ENCODE assay signal across 13 cellular contexts in genomic region chr3:150783920-150784746, GRCh38. TPM values are rescaled to one million over a fixed set of nuclear protein-coding genes. Genes with fewer than 3 reads are reported as not detected.
DNase-seq lines count a peak whose midpoint lies in the region; ATAC-seq, FAIRE-seq and TF ChIP-seq lines count a peak whose summit lies in the region.
"Had no signal": no experiment of that assay in that cellular context is flagged by ENCODE, and none has a peak within 500 bp of the region (broad histone marks: within the 10 kb centered on the region; RNA-seq: fewer than 3 reads in every experiment).

No MANE protein-coding gene starts in this region.

- H3K4me3 ChIP-seq in GM12878 (no peak overlapping the region), lower leg skin (ENCODE audit: low read depth, poor library complexity, severe bottlenecking) (no peak overlapping the region)
- H3K4me3 ChIP-seq: body of pancreas, PC-9 had no signal

- no peak for FAIRE-seq in GM12878 (lab: Jason Lieb, UNC)
- FAIRE-seq: D721Med had no signal

- TF ChIP-seq EP300 in GM12878 (IDR thresholded peaks at IDR 0.05; ENCODE audit: borderline replicate concordance in 1 of 2, control insufficient read depth in 1 of 2, low read depth in 2 of 2, low read length in 2 of 2): peak; percentile 83 to 84; a peak in 2 of 4 replicates

- no TSS peak for BruUV-seq in GM12878 (replicated peaks; lab: Mats Ljungman, UMichigan)

- TF ChIP-seq POLR2A in GM12878 (IDR thresholded peaks at IDR 0.05; ENCODE audit: low read depth, low read length) (no peak), lower leg skin (IDR thresholded peaks at IDR 0.05) (no peak)

- H3K27ac ChIP-seq in GM12878 (ENCODE audit: control insufficient read depth, insufficient read depth): no peak overlapping the region
- H3K27ac ChIP-seq: body of pancreas, neutrophil, PC-9 had no signal

- in situ Hi-C loops in GM12878 (cut with MboI): no loop called here

- no peak overlapping the region for H3K4me2 ChIP-seq in GM12878 (ENCODE audit: control insufficient read depth, insufficient read depth)
- H3K4me2 ChIP-seq: PC-9 had no signal

- intact Hi-C loops in GM12878 (cut with micrococcal nuclease; ENCODE audit: unreplicated experiment): no loop called here
- intact Hi-C loops in lower leg skin (cut with DNase I; ENCODE audit: low total_unique reads): loop anchor here (10.0 kb wide), 1 partner anchor 81 kb away; no protein-coding TSS in a partner anchor

- H3K9ac ChIP-seq in GM12878 (ENCODE audit: control insufficient read depth, insufficient read depth, low read length): no peak overlapping the region

- RAD21 ChIA-PET in GM12878 (lab: Charles Lee; ENCODE audit: unreplicated experiment): interaction anchor here (0.8 to 1.9 kb wide), 3 partner anchors 20 to 63 kb away, joined by 3 to 9 read pairs (median 3); partner anchors contain the start of gene SIAH2

- SMC1A ChIA-PET in GM12878 (lab: Charles Lee; ENCODE audit: uncharacterized antibody, unreplicated experiment): interaction anchor here (0.8 to 2.0 kb wide), 9 partner anchors 13 to 242 kb away, joined by 3 to 6 read pairs (median 4); no protein-coding TSS in a partner anchor

- CTCF ChIA-PET in GM12878 (lab: Yijun Ruan, JAX): interaction anchor here (0.9 to 4.7 kb wide), 5 partner anchors 19 to 363 kb away, joined by 3 to 40 read pairs (median 4); no protein-coding TSS in a partner anchor

- H4K20me1 ChIP-seq in GM12878 (ENCODE audit: control insufficient read depth, insufficient read depth): no peaks in the 10 kb centered on the region

- H3K36me3 ChIP-seq in GM12878 (ENCODE audit: control insufficient read depth in 2 of 2, insufficient read depth in 2 of 2, low read length in 1 of 2): no peaks in the 10 kb centered on the region
- H3K36me3 ChIP-seq: neutrophil had no signal

- WGBS in GM12878 (ENCODE audit: insufficient coverage, insufficient replicate concordance, low lambda C conversion rate, missing lambda C conversion rate): under 1% methylated on average over 5 of the region's 5 CpGs
- 88 to 90% methylated on average over 5 of the region's 5 CpGs for WGBS in lower leg skin, 2 donors

- ATAC-seq in GM18520 (IDR thresholded peaks at IDR 0.05; ENCODE audit: unreplicated experiment) (peak; percentile 52), GM21360 (IDR thresholded peaks at IDR 0.05; ENCODE audit: unreplicated experiment) (peak; percentile 78), HG03095 (IDR thresholded peaks at IDR 0.05; ENCODE audit: unreplicated experiment) (peak; percentile 48), GM12878 (peak; percentile 64), HG03175 (IDR thresholded peaks at IDR 0.05; ENCODE audit: unreplicated experiment) (no peak)
- ATAC-seq: body of pancreas had no signal

- H3K4me1 ChIP-seq in GM12878 (ENCODE audit: control insufficient read depth, insufficient read depth, low read length): peaks cover 2% of the 10 kb centered on the region; the same call in 1 of the 2 replicates

- no peaks in the 10 kb centered on the region for H3K9me3 ChIP-seq in GM12878 (replicated peaks; ENCODE audit: control insufficient read depth, insufficient read depth, low read length)
- H3K9me3 ChIP-seq: body of pancreas, neutrophil had no signal

- no peak overlapping the region for H2AFZ ChIP-seq in GM12878 (ENCODE audit: control insufficient read depth, low read depth, low read length)
- H2AFZ ChIP-seq: PC-9 had no signal

- H3K27me3 ChIP-seq in GM12878 (replicated peaks in 1 of 2; ENCODE audit: control insufficient read depth in 2 of 2, insufficient read depth in 2 of 2, low read length in 1 of 2): no peaks in the 10 kb centered on the region; a peak in 1 of 4 replicates
- H3K27me3 ChIP-seq: body of pancreas had no signal

- no peaks in the 10 kb centered on the region for H3K79me2 ChIP-seq in GM12878 (ENCODE audit: control insufficient read depth, insufficient read depth, low read length)

- DNase-seq in GM12878 (ENCODE audit: low read depth, low spot score) (no peak), amygdala (lab: John Stamatoyannopoulos, UW) (no peak), lower leg skin (ENCODE audit: low spot score in 2 of 2) (no peak)
- DNase-seq in stimulated activated CD4-positive, alpha-beta T cell treated with anti-CD3 and anti-CD28 coated beads, Interleukin-2, amount 100 ng/mL, for 24 hours: no peak
- DNase-seq: body of pancreas, erythroblast, PC-9 had no signal

- TF ChIP-seq CTCF in GM12878 (IDR thresholded peaks at IDR 0.05 in 2 of 3, conservative IDR thresholded peaks at IDR 0.05 in 1 of 3; ENCODE audit: control insufficient read depth in 2 of 3, extremely low read depth in 1 of 3, insufficient read depth in 1 of 3, low read depth in 3 of 3, low read length in 3 of 3): no peak
- TF ChIP-seq CTCF in lower leg skin (IDR thresholded peaks at IDR 0.05): no peak

- TF ChIP-seq RAD21 in GM12878 (IDR thresholded peaks at IDR 0.05; ENCODE audit: insufficient read depth, low read depth, low read length): no peak

- POLR2A ChIA-PET in GM12878 (lab: Charles Lee): interaction anchor here (0.8 kb wide), 1 partner anchor 13 kb away, joined by 4 read pairs; no protein-coding TSS in a partner anchor

TF ChIP-seq in GM12878, 131 proteins besides CTCF, POLR2A, EP300 and RAD21 (continues in another document):
- TF ChIP-seq HDGF (IDR thresholded peaks at IDR 0.05) (no peak), ZBTB33 (IDR thresholded peaks at IDR 0.05) (no peak), KDM1A (IDR thresholded peaks at IDR 0.05; ENCODE audit: borderline replicate concordance) (no peak), SIX5 (IDR thresholded peaks at IDR 0.05; ENCODE audit: low read depth, low read length, severe bottlenecking) (no peak), POU2F2 (IDR thresholded peaks at IDR 0.05; ENCODE audit: borderline replicate concordance, low read depth, low read length) (peak; percentile 51; the same call in 1 of the 3 replicates), SMAD1 (IDR thresholded peaks at IDR 0.05; ENCODE audit: low read depth, partially characterized antibody) (no peak), NFIC (IDR thresholded peaks at IDR 0.05; ENCODE audit: low read depth, low read length) (peak; percentile 99)

RNA-seq across cellular contexts. Expression of gene SIAH2, which starts 21.2 kb away (rescaled TPM):
- 14.5 and 16.2 TPM in 2 replicates for total RNA-seq in GM12878 (2013; cell fraction: nucleolus; rRNA removed)
- 41.4 and 47.0 TPM in 2 replicates for total RNA-seq in GM12878 (2014; rRNA removed)
- total RNA-seq in GM12878 (2014; rRNA removed; fragmentation: Illumina TruSeq; extraction: Trizol): 26.9 and 27.8 TPM in 2 replicates
- 31.7 and 38.0 TPM in 2 replicates for total RNA-seq in GM12878 (2021)
- polyA plus RNA-seq in GM12878 (2011; ENCODE audit: low read depth): 8.3 TPM
- polyA plus RNA-seq in GM12878 (2011; rRNA removed): 42.3 and 51.5 TPM in 2 replicates
- 77.7 and 114 TPM in 2 replicates for polyA plus RNA-seq in GM12878 (2011; cell fraction: cytosol; rRNA removed)
- polyA plus RNA-seq in GM12878 (2011; cell fraction: nucleus; rRNA removed): 83.3 and 88.1 TPM in 2 replicates
- polyA plus RNA-seq in GM12878 (2012): 13.3 and 27.8 TPM in 2 replicates
- 33.7 and 37.2 TPM in 2 replicates for polyA plus RNA-seq in GM12878 (2014; fragmentation: Illumina TruSeq; extraction: Trizol)
- 10 to 100 TPM in 1 of 2 experiments, 1 to 10 TPM in 1; 6.1 to 14.2 TPM for polyA plus RNA-seq in GM12878 (2014; fragmentation: Nextera tagmentation; extraction: Ambion mirVana)
- polyA plus RNA-seq in GM12878 (2014; rRNA removed): 41.4 and 43.0 TPM in 2 replicates
- 10 to 100 TPM in 1 of 2 experiments, 1 to 10 TPM in 1; 3.3 to 16.3 TPM for polyA plus RNA-seq in GM12878 (2016; fragmentation: Nextera tagmentation; extraction: Ambion mirVana)
- polyA minus RNA-seq in GM12878 (2011; rRNA and poly(A)+ RNA removed): 59.1 and 114 TPM in 2 replicates
- polyA minus RNA-seq in GM12878 (2011; cell fraction: cytosol; rRNA and poly(A)+ RNA removed): 28.7 and 37.3 TPM in 2 replicates
- 13.7 and 23.2 TPM in 2 replicates for polyA minus RNA-seq in GM12878 (2011; cell fraction: nucleus; rRNA and poly(A)+ RNA removed)
- total RNA-seq in lower leg skin: 100 to 1,000 TPM in 2 of 4 donors, 10 to 100 TPM in 2; 78.5 to 117 (median 94.6) TPM
